17 cellular contexts compared by ENCODE assay signal in genomic region chrX:129792586-129793291, GRCh38. TPM values are rescaled to one million over a fixed set of nuclear protein-coding genes. Genes with fewer than 3 reads are reported as not detected.
"Had no signal": no experiment of that assay in that cellular context is flagged by ENCODE, and none has a peak within 500 bp of the region (broad histone marks: within the 10 kb centered on the region; RNA-seq: fewer than 3 reads in every experiment).

No MANE protein-coding gene starts in this region.

- H3K9me3 ChIP-seq: gastroesophageal sphincter, heart left ventricle, left lung, psoas muscle had no signal

- H3K4me3 Mint-ChIP-seq: neural progenitor cell had no signal

- H3K4me1 ChIP-seq: gastroesophageal sphincter, heart left ventricle, left lung, neural progenitor cell, psoas muscle had no signal

- DNase-seq: activated CD4-positive, alpha-beta T cell treated with anti-CD3 and anti-CD28 coated beads, Interleukin-2, amount 50 U/mL, for 1 hour; activated CD4-positive, CD25-positive, alpha-beta regulatory T cell treated with anti-CD3 and anti-CD28 coated beads, Interleukin-2, amount 50 U/mL, for 72 hours; aorta; cortex of kidney; effector CD8-positive, alpha-beta T cell; heart left ventricle; left lung; psoas muscle; stimulated activated naive CD4-positive, alpha-beta T cell; T1000 had no signal

- H3K27ac Mint-ChIP-seq: neural progenitor cell had no signal

- H3K27me3 ChIP-seq: gastroesophageal sphincter, heart left ventricle, left lung, neural progenitor cell had no signal

- H3K27ac ChIP-seq: gastroesophageal sphincter, heart left ventricle, left lung, neural progenitor cell, psoas muscle had no signal

- H3K36me3 ChIP-seq: gastroesophageal sphincter, neural progenitor cell had no signal

- ATAC-seq: esophagus mucosa, gastroesophageal sphincter, left lung had no signal

- H3K4me3 ChIP-seq: gastroesophageal sphincter, heart left ventricle, left lung, neural progenitor cell, psoas muscle had no signal

RNA-seq across cellular contexts. Expression of gene SASH3, which starts 13.0 kb away (rescaled TPM):
- total RNA-seq: kidney epithelial cell, lung microvascular endothelial cell, myocyte, osteocyte had no signal

RNA-seq across cellular contexts. Expression of gene XPNPEP2, which starts 54.0 kb away (rescaled TPM):
- total RNA-seq: kidney epithelial cell, lung microvascular endothelial cell, myocyte had no signal
